1 cellular context compared by ENCODE assay signal in genomic region chr2:64594563-64594989, GRCh38.
TF ChIP-seq lines count a peak whose summit lies in the region.

No MANE protein-coding gene starts in this region.

TF ChIP-seq in SK-N-SH, 30 proteins besides CTCF, POLR2A, EP300 and RAD21:
- TF ChIP-seq, protein P1, sequence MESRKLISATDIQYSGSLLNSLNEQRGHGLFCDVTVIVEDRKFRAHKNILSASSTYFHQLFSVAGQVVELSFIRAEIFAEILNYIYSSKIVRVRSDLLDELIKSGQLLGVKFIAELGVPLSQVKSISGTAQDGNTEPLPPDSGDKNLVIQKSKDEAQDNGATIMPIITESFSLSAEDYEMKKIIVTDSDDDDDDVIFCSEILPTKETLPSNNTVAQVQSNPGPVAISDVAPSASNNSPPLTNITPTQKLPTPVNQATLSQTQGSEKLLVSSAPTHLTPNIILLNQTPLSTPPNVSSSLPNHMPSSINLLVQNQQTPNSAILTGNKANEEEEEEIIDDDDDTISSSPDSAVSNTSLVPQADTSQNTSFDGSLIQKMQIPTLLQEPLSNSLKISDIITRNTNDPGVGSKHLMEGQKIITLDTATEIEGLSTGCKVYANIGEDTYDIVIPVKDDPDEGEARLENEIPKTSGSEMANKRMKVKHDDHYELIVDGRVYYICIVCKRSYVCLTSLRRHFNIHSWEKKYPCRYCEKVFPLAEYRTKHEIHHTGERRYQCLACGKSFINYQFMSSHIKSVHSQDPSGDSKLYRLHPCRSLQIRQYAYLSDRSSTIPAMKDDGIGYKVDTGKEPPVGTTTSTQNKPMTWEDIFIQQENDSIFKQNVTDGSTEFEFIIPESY (IDR thresholded peaks at IDR 0.05; ENCODE audit: borderline replicate concordance, low read depth) = no peak
- TF ChIP-seq RXRA (IDR thresholded peaks at IDR 0.05; ENCODE audit: borderline replicate concordance, low read depth) (no peak), FOXM1 (IDR thresholded peaks at IDR 0.05; ENCODE audit: low read depth) (no peak), JUND (IDR thresholded peaks at IDR 0.05) (no peak), POLR2AphosphoS5 (IDR thresholded peaks at IDR 0.05; ENCODE audit: low read depth, low read length) (no peak), MXI1 (IDR thresholded peaks at IDR 0.05; ENCODE audit: low read depth, low read length) (no peak), CHD2 (IDR thresholded peaks at IDR 0.05; ENCODE audit: low read length, partially characterized antibody) (no peak), USF2 (IDR thresholded peaks at IDR 0.05; ENCODE audit: borderline replicate concordance, low read depth, low read length) (no peak), EZH2phosphoT487 (IDR thresholded peaks at IDR 0.05; ENCODE audit: borderline replicate concordance, low read depth) (no peak), SMC3 (IDR thresholded peaks at IDR 0.05; ENCODE audit: low read depth, low read length) (no peak), GABPA (IDR thresholded peaks at IDR 0.05; ENCODE audit: low read depth) (no peak), NFIC (IDR thresholded peaks at IDR 0.05; ENCODE audit: borderline replicate concordance) (no peak; the same call in 1 of the 2 replicates), FOSL2 (IDR thresholded peaks at IDR 0.05; ENCODE audit: borderline replicate concordance, low read depth) (peak; percentile 30; the same call in 1 of the 2 replicates), GATA2 (CRISPR knock-in tag; IDR thresholded peaks at IDR 0.05) (no peak), PBX3 (IDR thresholded peaks at IDR 0.05) (peak; percentile 18; the same call in 1 of the 2 replicates)
- TF ChIP-seq, protein P2, sequence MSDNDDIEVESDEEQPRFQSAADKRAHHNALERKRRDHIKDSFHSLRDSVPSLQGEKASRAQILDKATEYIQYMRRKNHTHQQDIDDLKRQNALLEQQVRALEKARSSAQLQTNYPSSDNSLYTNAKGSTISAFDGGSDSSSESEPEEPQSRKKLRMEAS (IDR thresholded peaks at IDR 0.05; ENCODE audit: low read depth) = no peak
